Comparison of ENCODE assay signal across 1 cellular context in genomic region chr13:98112456-98112855, GRCh38.
TF ChIP-seq lines count a peak whose summit lies in the region.

No MANE protein-coding gene starts in this region.

TF ChIP-seq in HepG2, 621 proteins besides CTCF, POLR2A, EP300 and RAD21:
- TF ChIP-seq HOXA7 (CRISPR knock-in tag; IDR thresholded peaks at IDR 0.05) (no peak), HNF1B (CRISPR knock-in tag; IDR thresholded peaks at IDR 0.05) (0 out of 2 replicates have a peak, but pooled peaks have one; percentile 6), MBD4 (IDR thresholded peaks at IDR 0.05; ENCODE audit: borderline replicate concordance, low read length) (no peak), ZNF616 (CRISPR knock-in tag; IDR thresholded peaks at IDR 0.05; ENCODE audit: low read depth) (no peak)
